Comparison of ENCODE assay signal across 21 cellular contexts in the genomic region with DNA sequence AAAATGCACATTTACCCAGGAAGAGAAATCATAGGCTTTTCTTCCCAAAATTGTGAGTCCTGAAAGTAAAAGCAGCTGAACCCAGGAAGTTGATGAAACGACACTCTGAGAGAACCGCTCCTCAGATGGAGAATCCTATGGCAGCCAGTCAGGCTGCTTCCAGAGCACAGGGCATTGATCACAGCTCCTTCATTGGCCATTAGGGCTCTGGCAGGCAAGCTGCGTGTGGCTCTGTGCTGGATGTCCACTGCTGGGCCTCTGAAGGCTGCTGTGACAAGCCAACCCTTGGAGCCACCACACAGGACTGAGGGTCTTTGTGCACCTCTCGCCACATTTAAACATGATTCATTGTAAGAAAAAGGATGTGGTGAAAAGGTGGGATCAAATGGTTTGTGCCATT.
"Had no signal": no experiment of that assay in that cellular context is flagged by ENCODE, and none has a peak within 500 bp of the region (broad histone marks: within the 10 kb centered on the region; RNA-seq: fewer than 3 reads in every experiment).

No MANE protein-coding gene starts in this region.

- H3K4me3 ChIP-seq: K562 had no signal

- H3K27ac ChIP-seq: HL-60, KMS-11 had no signal

- H3K4me3 Mint-ChIP-seq: IgD-negative memory B cell had no signal

- H3K9ac ChIP-seq: KMS-11 had no signal

- H3K9me3 Mint-ChIP-seq: IgD-negative memory B cell had no signal

- ATAC-seq: K562, SK-N-SH treated with all-trans-retinoic acid at 6 μM for 48 hours had no signal

- H3K4me2 ChIP-seq: KMS-11 had no signal

- H3K27ac Mint-ChIP-seq: IgD-negative memory B cell had no signal

- DNase-seq: Kasumi-1, MM.1S, NCI-H1092 treated with DMSO at 0.1 percent for 48 hours, NCI-H1436, NCI-H187, NCI-H2029, NCI-H2081 treated with DMSO at 0.1 percent for 48 hours, NCI-H2171, NCI-H226, NCI-H446, NCI-H510A, NCI-H524 treated with DMSO at 0.1 percent for 48 hours, NCI-H69, NCI-H774, RPMI8226, SHP77 had no signal
